Comparison of ENCODE assay signal across 27 cellular contexts in the genomic region with DNA sequence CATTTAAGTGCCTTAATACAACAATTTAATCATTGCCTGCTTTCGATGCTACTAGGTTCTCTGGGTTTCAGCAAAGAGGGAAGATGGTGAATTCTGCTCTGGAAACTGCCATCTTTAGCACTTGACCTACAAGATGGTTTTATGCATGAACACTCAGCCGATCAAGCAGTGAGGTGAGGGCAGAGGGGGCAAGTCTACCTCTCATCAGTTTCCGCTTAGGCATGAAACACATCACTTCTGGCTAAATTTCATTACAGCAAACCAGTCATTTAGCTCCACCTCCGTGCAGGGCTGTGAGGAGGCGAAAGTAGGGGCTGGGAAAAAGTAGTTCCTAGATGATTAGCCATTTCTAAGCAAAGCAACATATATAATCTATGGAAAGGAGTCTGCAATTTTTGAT.
"Had no signal": no experiment of that assay in that cellular context is flagged by ENCODE, and none has a peak within 500 bp of the region (broad histone marks: within the 10 kb centered on the region; RNA-seq: fewer than 3 reads in every experiment).

No MANE protein-coding gene starts in this region.

- H3K27me3 ChIP-seq: heart right ventricle, ovary, sigmoid colon, thyroid gland had no signal

- H3K27ac ChIP-seq: heart right ventricle, left ventricle myocardium inferior, ovary, sigmoid colon, thyroid gland had no signal

- H3K36me3 ChIP-seq: heart right ventricle, left ventricle myocardium inferior, ovary, sigmoid colon, thyroid gland had no signal

- FAIRE-seq: bronchial epithelial cell, small intestine had no signal

- H3K4me1 Mint-ChIP-seq: activated CD4-positive, alpha-beta T cell treated with anti-CD3 and anti-CD28 coated beads for 36 hours; activated CD8-positive, alpha-beta memory T cell treated with anti-CD3 and anti-CD28 coated beads, Interleukin-2, amount 10 ng/mL, durations not matched to agents 7 days and 5 days; central memory CD8-positive, alpha-beta T cell; endodermal cell; nephron; stimulated activated effector memory CD8-positive, alpha-beta T cell treated with anti-CD3 and anti-CD28 coated beads, Interleukin-12 subunit alpha, Interleukin-12 subunit beta, amount 100 ng/mL, for 72 hours; stimulated activated naive CD8-positive, alpha-beta T cell treated with anti-CD3 and anti-CD28 coated beads, Interleukin-15, amount 100 ng/mL, for 72 hours had no signal

- H3K4me3 Mint-ChIP-seq: activated CD4-positive, alpha-beta T cell treated with anti-CD3 and anti-CD28 coated beads for 36 hours; activated CD8-positive, alpha-beta memory T cell treated with anti-CD3 and anti-CD28 coated beads, Interleukin-2, amount 10 ng/mL, durations not matched to agents 7 days and 5 days; activated CD8-positive, alpha-beta T cell treated with anti-CD3 and anti-CD28 coated beads, Interleukin-2, amount 10 ng/mL, durations not matched to agents 7 days and 5 days; activated naive CD8-positive, alpha-beta T cell; central memory CD8-positive, alpha-beta T cell; dendritic cell treated with granulocyte-macrophage colony-stimulating factor and Interleukin-4, amounts not matched to agents 40 ng/mL and 50 ng/mL, for 4 days; endodermal cell; nephron; stimulated activated effector memory CD8-positive, alpha-beta T cell treated with anti-CD3 and anti-CD28 coated beads, Interleukin-12 subunit alpha, Interleukin-12 subunit beta, amount 100 ng/mL, for 72 hours; stimulated activated naive CD8-positive, alpha-beta T cell treated with anti-CD3 and anti-CD28 coated beads, Interleukin-15, amount 100 ng/mL, for 72 hours had no signal

- H3K9me3 Mint-ChIP-seq: endodermal cell, nephron had no signal

- H3K4me1 ChIP-seq: heart right ventricle, left ventricle myocardium inferior, sigmoid colon, thyroid gland had no signal

- H3K4me3 ChIP-seq: heart right ventricle, left ventricle myocardium inferior, ovary, sigmoid colon, thyroid gland had no signal

- DNase-seq: activated CD4-positive, alpha-beta T cell treated with anti-CD3 and anti-CD28 coated beads for 36 hours; activated CD4-positive, CD25-positive, alpha-beta regulatory T cell; activated CD8-positive, alpha-beta memory T cell treated with anti-CD3 and anti-CD28 coated beads, Interleukin-2, amount 10 ng/mL, durations not matched to agents 7 days and 5 days; activated CD8-positive, alpha-beta T cell treated with anti-CD3 and anti-CD28 coated beads, Interleukin-2, amount 10 ng/mL, durations not matched to agents 7 days and 5 days; activated naive CD4-positive, alpha-beta T cell treated with Interleukin-2 at 50 U/mL for 16 hours; activated T-cell treated with anti-CD3 and anti-CD28 coated beads, Interleukin-2, amount 50 U/mL, for 48 hours; anterior cingulate cortex; endodermal cell; foreskin fibroblast; heart right ventricle; left ventricle myocardium inferior; ovary; retina; sigmoid colon; small intestine; stimulated activated CD4-positive, alpha-beta T cell treated with anti-CD3 and anti-CD28 coated beads, Interleukin-4, amount 100 ng/mL, for 24 hours; stimulated activated naive CD8-positive, alpha-beta T cell treated with anti-CD3 and anti-CD28 coated beads, Interleukin-15, amount 100 ng/mL, for 72 hours; T-helper 2 cell; thyroid gland had no signal

- ATAC-seq: activated CD4-positive, alpha-beta T cell treated with anti-CD3 and anti-CD28 coated beads for 36 hours; activated CD8-positive, alpha-beta memory T cell treated with anti-CD3 and anti-CD28 coated beads, Interleukin-2, amount 10 ng/mL, durations not matched to agents 7 days and 5 days; activated CD8-positive, alpha-beta T cell treated with anti-CD3 and anti-CD28 coated beads, Interleukin-2, amount 10 ng/mL, durations not matched to agents 7 days and 5 days; esophagus mucosa; heart right ventricle; stimulated activated effector memory CD8-positive, alpha-beta T cell treated with anti-CD3 and anti-CD28 coated beads, Interleukin-12 subunit alpha, Interleukin-12 subunit beta, amount 100 ng/mL, for 72 hours; stimulated activated naive CD8-positive, alpha-beta T cell treated with anti-CD3 and anti-CD28 coated beads, Interleukin-15, amount 100 ng/mL, for 72 hours had no signal

- H3K27ac Mint-ChIP-seq: activated CD4-positive, alpha-beta T cell treated with anti-CD3 and anti-CD28 coated beads for 36 hours; activated CD8-positive, alpha-beta memory T cell treated with anti-CD3 and anti-CD28 coated beads, Interleukin-2, amount 10 ng/mL, durations not matched to agents 7 days and 5 days; activated CD8-positive, alpha-beta T cell treated with anti-CD3 and anti-CD28 coated beads, Interleukin-2, amount 10 ng/mL, durations not matched to agents 7 days and 5 days; activated naive CD8-positive, alpha-beta T cell; dendritic cell treated with granulocyte-macrophage colony-stimulating factor and Interleukin-4, amounts not matched to agents 40 ng/mL and 50 ng/mL, for 4 days; endodermal cell; nephron; progenitor cell of endocrine pancreas; stimulated activated effector memory CD8-positive, alpha-beta T cell treated with anti-CD3 and anti-CD28 coated beads, Interleukin-12 subunit alpha, Interleukin-12 subunit beta, amount 100 ng/mL, for 72 hours; stimulated activated naive CD8-positive, alpha-beta T cell treated with anti-CD3 and anti-CD28 coated beads, Interleukin-15, amount 100 ng/mL, for 72 hours had no signal

- H3K27me3 Mint-ChIP-seq: activated CD4-positive, alpha-beta T cell treated with anti-CD3 and anti-CD28 coated beads for 36 hours; activated CD8-positive, alpha-beta memory T cell treated with anti-CD3 and anti-CD28 coated beads, Interleukin-2, amount 10 ng/mL, durations not matched to agents 7 days and 5 days; activated naive CD8-positive, alpha-beta T cell; central memory CD8-positive, alpha-beta T cell; dendritic cell treated with granulocyte-macrophage colony-stimulating factor and Interleukin-4, amounts not matched to agents 40 ng/mL and 50 ng/mL, for 4 days; progenitor cell of endocrine pancreas; stimulated activated naive CD8-positive, alpha-beta T cell treated with anti-CD3 and anti-CD28 coated beads, Interleukin-15, amount 100 ng/mL, for 72 hours had no signal

- H3K9me3 ChIP-seq: ovary, sigmoid colon, thyroid gland had no signal

- H3K36me3 Mint-ChIP-seq: activated CD8-positive, alpha-beta memory T cell treated with anti-CD3 and anti-CD28 coated beads, Interleukin-2, amount 10 ng/mL, durations not matched to agents 7 days and 5 days; activated naive CD8-positive, alpha-beta T cell; stimulated activated effector memory CD8-positive, alpha-beta T cell treated with anti-CD3 and anti-CD28 coated beads, Interleukin-12 subunit alpha, Interleukin-12 subunit beta, amount 100 ng/mL, for 72 hours had no signal
